In genomic region chr11:69449320-69450063, GRCh38 we compare ENCODE assay signal across 8 cellular contexts. TPM values are rescaled to one million over a fixed set of nuclear protein-coding genes. Genes with fewer than 3 reads are reported as not detected.
DNase-seq lines count a peak whose midpoint lies in the region; ATAC-seq and TF ChIP-seq lines count a peak whose summit lies in the region.

No MANE protein-coding gene starts in this region.

- peak; percentile 29 for TF ChIP-seq CTCF in HFF-Myc (IDR thresholded peaks at IDR 0.05; ENCODE audit: low read depth, low read length, missing control alignments)
- TF ChIP-seq CTCF in WTC11 (IDR thresholded peaks at IDR 0.05) = no peak
- TF ChIP-seq CTCF in left ventricle myocardium inferior (IDR thresholded peaks at IDR 0.05; ENCODE audit: borderline replicate concordance) = no peak

- no peak overlapping the region for H3K4me3 Mint-ChIP-seq in WTC11

- H3K9ac ChIP-seq in skeletal muscle satellite cell (ENCODE audit: low read depth, low read length) = no peak overlapping the region

- no peaks in the 10 kb centered on the region for H3K27me3 ChIP-seq in left ventricle myocardium inferior (ENCODE audit: low read depth)
- no peaks in the 10 kb centered on the region for H3K27me3 ChIP-seq in skeletal muscle satellite cell (ENCODE audit: control insufficient read depth, insufficient read depth, low read length)

- CTCF ChIA-PET in WTC11 (lab: Charles Lee) = interaction anchor here (0.7 kb wide), 1 partner anchor 12 kb away, joined by 3 read pairs; no protein-coding TSS in a partner anchor

- H3K9me3 ChIP-seq in left ventricle myocardium inferior (replicated peaks) = no peaks in the 10 kb centered on the region
- H3K9me3 ChIP-seq in skeletal muscle satellite cell (replicated peaks; ENCODE audit: low read length) = no peaks in the 10 kb centered on the region

- peak overlapping the region; percentile 25 for H3K4me2 ChIP-seq in skeletal muscle satellite cell (ENCODE audit: low read length)

- H3K4me1 ChIP-seq in left ventricle myocardium inferior (peaks cover 47% of the 10 kb centered on the region), skeletal muscle satellite cell (ENCODE audit: control insufficient read depth, insufficient read depth, low read length) (peaks cover 36% of the 10 kb centered on the region)

- no peaks in the 10 kb centered on the region for H3K27me3 Mint-ChIP-seq in WTC11 (ENCODE audit: low read depth)

- H3K4me3 ChIP-seq in HFF-Myc (replicated peaks; ENCODE audit: low read depth, low read length) (no peak overlapping the region), left ventricle myocardium inferior (peak overlapping the region; percentile 9), skeletal muscle satellite cell (ENCODE audit: low read length) (no peak overlapping the region)

- intact Hi-C loops in left ventricle myocardium inferior (cut with micrococcal nuclease) = loop anchor here (10.0 kb wide), 1 partner anchor 155 kb away; the partner anchor contains the start of gene MYEOV

- H3K36me3 ChIP-seq in left ventricle myocardium inferior (no peaks in the 10 kb centered on the region), skeletal muscle satellite cell (ENCODE audit: insufficient read depth, low read length) (no peaks in the 10 kb centered on the region)

- H3K27ac Mint-ChIP-seq in WTC11 = no peak overlapping the region

- H3K4me1 Mint-ChIP-seq in WTC11 = peaks cover 27% of the 10 kb centered on the region

- POLR2A ChIA-PET in WTC11 (lab: Charles Lee) = no interaction called here

- no peaks in the 10 kb centered on the region for H3K36me3 Mint-ChIP-seq in WTC11

- peak overlapping the region; percentile 94 for H3K27ac ChIP-seq in left ventricle myocardium inferior (replicated peaks)

- peaks cover 6% of the 10 kb centered on the region for H3K9me3 Mint-ChIP-seq in WTC11

- DNase-seq in HFF-Myc (ENCODE audit: extremely low read depth, low read depth) (peak; percentile 52), WTC11 (ENCODE audit: low spot score) (no peak), left ventricle myocardium inferior (peak; percentile 79), NCI-H1436 (lab: John Stamatoyannopoulos, UW) (no peak), NCI-H345 treated with DMSO at 0.1 percent for 48 hours (lab: John Stamatoyannopoulos, UW; ENCODE audit: unreplicated experiment) (no peak)
- no peak for DNase-seq in stimulated activated naive CD8-positive, alpha-beta T cell treated with anti-CD3 and anti-CD28 coated beads, Interleukin-15, Interleukin-2, amounts not matched to agents 100 U/mL and 50 U/mL, for 24 hours

- ATAC-seq in WTC11 (no peak), HG02763 (IDR thresholded peaks at IDR 0.05; ENCODE audit: unreplicated experiment) (no peak)
- ATAC-seq in stimulated activated naive CD8-positive, alpha-beta T cell treated with anti-CD3 and anti-CD28 coated beads, Interleukin-15, Interleukin-2, amounts not matched to agents 100 U/mL and 50 U/mL, for 24 hours = no peak

TF ChIP-seq in WTC11, 78 proteins besides CTCF, POLR2A, EP300 and RAD21:
- no peak for TF ChIP-seq FOXP1 (CRISPR knock-in tag; IDR thresholded peaks at IDR 0.05; ENCODE audit: borderline replicate concordance)
- TF ChIP-seq ZNF317 (CRISPR knock-in tag; IDR thresholded peaks at IDR 0.05; ENCODE audit: borderline replicate concordance, low read depth) = 0 out of 2 replicates have a peak, but pooled peaks have one; percentile 15
TF ChIP-seq in WTC11: peak in this region for 1.

RNA-seq across cellular contexts. Expression of gene LINC01488, which starts 32.0 kb away (rescaled TPM):
- not detected in 3 replicates for total RNA-seq in WTC11 (2021)
- total RNA-seq in left ventricle myocardium inferior = 0.38 TPM
- not detected in 2 replicates for total RNA-seq in skeletal muscle satellite cell (2012; rRNA removed)

Comparison
In these comparisons a context has a peak if more than half of its experiments do, and no peak if none do; other contexts are left out.
1. DNase-seq: peak in HFF-Myc (single experiment) and left ventricle myocardium inferior (single experiment); none in WTC11 (single experiment), stimulated activated naive CD8-positive, alpha-beta T cell treated with anti-CD3 and anti-CD28 coated beads, Interleukin-15, Interleukin-2, amounts not matched to agents 100 U/mL and 50 U/mL, for 24 hours (single experiment), NCI-H1436 (single experiment) and NCI-H345 treated with DMSO at 0.1 percent for 48 hours (single experiment).